In genomic region chr1:8590696-8591351, GRCh38 we compare ENCODE assay signal across 14 cellular contexts.
DNase-seq lines count a peak whose midpoint lies in the region; ATAC-seq and TF ChIP-seq lines count a peak whose summit lies in the region.
"Had no signal": no experiment of that assay in that cellular context is flagged by ENCODE, and none has a peak within 500 bp of the region (broad histone marks: within the 10 kb centered on the region; RNA-seq: fewer than 3 reads in every experiment).

No MANE protein-coding gene starts in this region.

- ATAC-seq in naive B cell (ENCODE audit: low read depth in 2 of 2) (no peak), HG03460 (IDR thresholded peaks at IDR 0.05; ENCODE audit: unreplicated experiment) (no peak)
- ATAC-seq: SK-N-SH treated with all-trans-retinoic acid at 6 μM for 48 hours had no signal

- H3K27ac ChIP-seq in ectodermal cell (ENCODE audit: insufficient read depth, low read depth, low read length, poor library complexity, severe bottlenecking) (peak overlapping the region; percentile 67), vagina (peak overlapping the region; percentile 24), mesendoderm (ENCODE audit: low read depth, low read length) (no peak overlapping the region)

- no peak overlapping the region for H2BK15ac ChIP-seq in mesendoderm (replicated peaks; ENCODE audit: low read depth)

- intact Hi-C loops in activated naive CD4-positive, alpha-beta T cell treated with anti-CD3 and anti-CD28 coated beads for 36 hours (cut with micrococcal nuclease) = no loop called here
- intact Hi-C loops in vagina (cut with DNase I) = no loop called here

- no peak overlapping the region for H3K4me3 Mint-ChIP-seq in activated naive CD4-positive, alpha-beta T cell treated with anti-CD3 and anti-CD28 coated beads for 36 hours
- peak overlapping the region in 1 of 8 donors; percentile 42 for H3K4me3 Mint-ChIP-seq in naive B cell

- no peak for TF ChIP-seq CTCF in vagina (IDR thresholded peaks at IDR 0.05)

- H3K27ac Mint-ChIP-seq in activated naive CD4-positive, alpha-beta T cell treated with anti-CD3 and anti-CD28 coated beads for 36 hours = no peak overlapping the region
- peak overlapping the region in 4 of 6 donors; percentile 17 to 80 (median 32) for H3K27ac Mint-ChIP-seq in naive B cell

- H2BK120ac ChIP-seq in mesendoderm (ENCODE audit: low read depth, low read length) = no peak overlapping the region

- H3K9ac ChIP-seq in mesendoderm (ENCODE audit: low read length) = no peak overlapping the region

- H3K27me3 Mint-ChIP-seq in activated naive CD4-positive, alpha-beta T cell treated with anti-CD3 and anti-CD28 coated beads for 36 hours (ENCODE audit: low read depth) = no peaks in the 10 kb centered on the region
- H3K27me3 Mint-ChIP-seq in naive B cell = no peaks in the 10 kb centered on the region

- 91% methylated on average over 8 of the region's 8 CpGs for WGBS in ectodermal cell, 2 experiments
- WGBS in mesendoderm (ENCODE audit: extremely low coverage, insufficient coverage, low lambda C conversion rate) = no CpG with 5 or more reads among the region's 8 CpGs

- no peak overlapping the region for H2BK5ac ChIP-seq in mesendoderm (ENCODE audit: low read length)

- DNase-seq in activated naive CD4-positive, alpha-beta T cell treated with anti-CD3 and anti-CD28 coated beads for 36 hours = peak; percentile 27
- no peak for DNase-seq in activated naive CD4-positive, alpha-beta T cell (lab: John Stamatoyannopoulos, UW)
- DNase-seq in naive B cell (no peak), vagina (ENCODE audit: extremely low spot score in 2 of 2) (no peak), NCI-H1436 (lab: John Stamatoyannopoulos, UW) (no peak), mesendoderm (no peak)
- DNase-seq: activated naive CD4-positive, alpha-beta T cell treated with Interleukin-2 at 50 U/mL for 16 hours; cortex of kidney; DMS153; Kasumi-1; NCI-H2107 had no signal

- H2AK5ac ChIP-seq in mesendoderm (ENCODE audit: low read length) = no peak overlapping the region

- H3K4ac ChIP-seq in mesendoderm (ENCODE audit: low read depth, low read length) = no peak overlapping the region

- H3K36me3 ChIP-seq in ectodermal cell (ENCODE audit: control insufficient read depth, insufficient read depth, low read length) (peaks cover 4% of the 10 kb centered on the region), vagina (no peaks in the 10 kb centered on the region), mesendoderm (ENCODE audit: control insufficient read depth, insufficient read depth, low read length) (no peaks in the 10 kb centered on the region)

- H3K4me3 ChIP-seq in ectodermal cell (ENCODE audit: insufficient read depth, low read depth, low read length) (no peak overlapping the region), vagina (no peak overlapping the region), mesendoderm (ENCODE audit: low read length) (no peak overlapping the region)

- no peak for TF ChIP-seq POLR2A in vagina (IDR thresholded peaks at IDR 0.05)

- H3K4me1 ChIP-seq in ectodermal cell (ENCODE audit: control insufficient read depth, insufficient read depth, low read length) (peaks cover 26% of the 10 kb centered on the region), vagina (peaks cover 10% of the 10 kb centered on the region), mesendoderm (ENCODE audit: control insufficient read depth, low read depth, low read length) (peaks cover 9% of the 10 kb centered on the region)

- peaks cover 15% of the 10 kb centered on the region for H3K79me1 ChIP-seq in mesendoderm (ENCODE audit: low read length)

- H3K4me2 ChIP-seq in mesendoderm (ENCODE audit: low read length) = no peak overlapping the region

- peaks cover 35% of the 10 kb centered on the region for H3K4me1 Mint-ChIP-seq in activated naive CD4-positive, alpha-beta T cell treated with anti-CD3 and anti-CD28 coated beads for 36 hours (ENCODE audit: low read depth)
- H3K4me1 Mint-ChIP-seq in naive B cell = peaks cover 36 to 60% (median 58%) of the 10 kb centered on the region in 3 donors

- H3K56ac ChIP-seq in mesendoderm (ENCODE audit: low read length) = no peak overlapping the region

- H3K36me3 Mint-ChIP-seq in activated naive CD4-positive, alpha-beta T cell treated with anti-CD3 and anti-CD28 coated beads for 36 hours (ENCODE audit: low read depth) = peaks cover 9% of the 10 kb centered on the region
- peaks cover 0 to 11% of the 10 kb centered on the region in 2 donors for H3K36me3 Mint-ChIP-seq in naive B cell

- H3K23ac ChIP-seq in mesendoderm (ENCODE audit: low read length) = no peak overlapping the region

- H3K9me3 ChIP-seq in ectodermal cell (ENCODE audit: control insufficient read depth, low read length) = no peaks in the 10 kb centered on the region
- H3K9me3 ChIP-seq in vagina = no peaks in the 10 kb centered on the region

- H3K18ac ChIP-seq in mesendoderm (ENCODE audit: low read length) = no peak overlapping the region

- H4K8ac ChIP-seq in mesendoderm (ENCODE audit: low read depth, low read length) = no peak overlapping the region

- H3K27me3 ChIP-seq in ectodermal cell (ENCODE audit: control insufficient read depth, insufficient read depth, low read length, poor library complexity, severe bottlenecking) = no peaks in the 10 kb centered on the region
- H3K27me3 ChIP-seq in vagina = no peaks in the 10 kb centered on the region
- no peaks in the 10 kb centered on the region for H3K27me3 ChIP-seq in mesendoderm (ENCODE audit: insufficient read depth, low read length, poor library complexity)

- CTCF ChIA-PET in activated naive CD4-positive, alpha-beta T cell treated with anti-CD3 and anti-CD28 coated beads for 36 hours (lab: Charles Lee) = no interaction called here

- H3K79me2 ChIP-seq in mesendoderm (ENCODE audit: control insufficient read depth, insufficient read depth, low read length) = peaks cover 26% of the 10 kb centered on the region

- H4K5ac ChIP-seq in mesendoderm (ENCODE audit: low read length) = no peak overlapping the region

- H3K9me3 Mint-ChIP-seq in activated naive CD4-positive, alpha-beta T cell treated with anti-CD3 and anti-CD28 coated beads for 36 hours = peaks cover 4% of the 10 kb centered on the region
- H3K9me3 Mint-ChIP-seq in naive B cell = peaks cover 0 to 3% (median 0%) of the 10 kb centered on the region in 7 donors
